ENCODE assay signal across 2 cellular contexts in the genomic region with DNA sequence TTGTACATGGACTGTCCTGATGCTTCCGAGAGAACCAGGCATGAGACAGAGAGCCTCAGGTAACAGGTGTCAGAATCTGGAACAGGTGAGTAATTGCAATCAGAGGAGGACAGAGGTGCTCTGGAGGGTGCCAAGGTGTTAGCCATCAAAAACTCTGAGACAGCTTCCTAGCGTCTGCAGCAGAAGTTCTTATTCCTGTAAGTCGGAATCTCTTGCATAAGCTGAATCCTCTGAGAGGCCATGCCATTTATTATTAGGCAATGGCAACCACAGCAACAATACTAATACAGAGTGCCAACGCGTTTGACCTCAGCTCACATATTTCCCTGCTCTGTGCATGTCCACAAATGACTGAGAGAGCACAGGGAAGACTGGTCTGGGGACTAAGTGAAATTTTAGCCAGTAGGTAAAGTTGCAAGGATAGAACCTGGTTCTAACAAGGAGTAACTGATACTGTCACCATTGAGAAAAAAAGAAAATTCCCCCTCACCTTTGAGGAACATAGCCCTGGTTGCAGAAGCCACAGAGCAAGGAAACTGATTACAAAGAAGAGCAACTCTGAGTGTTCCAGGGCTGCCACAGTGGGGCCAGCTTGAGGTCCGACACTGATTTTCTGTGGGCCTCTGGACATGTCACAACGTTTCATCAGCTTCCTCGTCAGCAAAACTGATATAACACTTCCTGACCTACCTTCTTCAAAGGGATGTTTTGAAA.
TF ChIP-seq lines count a peak whose summit lies in the region.

No MANE protein-coding gene starts in this region.

TF ChIP-seq in liver, 16 proteins besides CTCF, POLR2A, EP300 and RAD21 (continued from another document):
- TF ChIP-seq, protein P1, sequence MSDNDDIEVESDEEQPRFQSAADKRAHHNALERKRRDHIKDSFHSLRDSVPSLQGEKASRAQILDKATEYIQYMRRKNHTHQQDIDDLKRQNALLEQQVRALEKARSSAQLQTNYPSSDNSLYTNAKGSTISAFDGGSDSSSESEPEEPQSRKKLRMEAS (IDR thresholded peaks at IDR 0.05), result no peak
- TF ChIP-seq SP1 (IDR thresholded peaks at IDR 0.05), result peak; percentile 55
- no peak for TF ChIP-seq NR2F2 (IDR thresholded peaks at IDR 0.05)
- TF ChIP-seq RXRA (IDR thresholded peaks at IDR 0.05), result peak in 1 of 2 donors; percentile 24

TF ChIP-seq in HEK293T, 16 proteins besides CTCF, POLR2A, EP300 and RAD21 (continued from another document):
- no peak for TF ChIP-seq SUZ12 (IDR thresholded peaks at IDR 0.05)
- TF ChIP-seq ELF4 (IDR thresholded peaks at IDR 0.05), result no peak
- no peak for TF ChIP-seq CTBP1 (IDR thresholded peaks at IDR 0.05; ENCODE audit: borderline replicate concordance)
- no peak for TF ChIP-seq TARDBP (IDR thresholded peaks at IDR 0.05)
- no peak for TF ChIP-seq SP1 (IDR thresholded peaks at IDR 0.05)
- no peak for TF ChIP-seq NFRKB (IDR thresholded peaks at IDR 0.05)
- no peak for TF ChIP-seq FOXK2 (IDR thresholded peaks at IDR 0.05)
- TF ChIP-seq ZNF384 (IDR thresholded peaks at IDR 0.05), result no peak
- TF ChIP-seq, protein P2, sequence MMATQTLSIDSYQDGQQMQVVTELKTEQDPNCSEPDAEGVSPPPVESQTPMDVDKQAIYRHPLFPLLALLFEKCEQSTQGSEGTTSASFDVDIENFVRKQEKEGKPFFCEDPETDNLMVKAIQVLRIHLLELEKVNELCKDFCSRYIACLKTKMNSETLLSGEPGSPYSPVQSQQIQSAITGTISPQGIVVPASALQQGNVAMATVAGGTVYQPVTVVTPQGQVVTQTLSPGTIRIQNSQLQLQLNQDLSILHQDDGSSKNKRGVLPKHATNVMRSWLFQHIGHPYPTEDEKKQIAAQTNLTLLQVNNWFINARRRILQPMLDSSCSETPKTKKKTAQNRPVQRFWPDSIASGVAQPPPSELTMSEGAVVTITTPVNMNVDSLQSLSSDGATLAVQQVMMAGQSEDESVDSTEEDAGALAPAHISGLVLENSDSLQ (IDR thresholded peaks at IDR 0.05), result no peak
TF ChIP-seq in HEK293T: peak in this region for 0.
